In the genomic region with DNA sequence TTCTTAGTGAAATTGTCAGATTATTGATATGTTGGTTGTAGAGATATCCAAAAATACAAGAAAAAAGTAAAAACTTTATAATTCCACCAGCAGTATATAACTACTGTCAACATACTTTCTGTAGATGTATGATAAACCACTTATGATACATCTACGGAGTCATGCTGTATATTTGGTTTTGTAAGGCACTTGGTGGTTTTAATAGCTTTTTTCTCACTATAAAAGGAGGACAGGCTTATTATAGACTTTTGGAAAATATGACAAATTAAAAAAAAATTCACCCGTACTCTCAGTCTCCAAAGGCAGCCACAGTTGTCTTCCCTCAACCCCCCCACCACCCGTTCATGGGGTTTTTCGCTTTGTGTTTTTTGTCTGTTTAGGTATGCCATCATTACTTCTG, we compare ENCODE assay signal across 1 cellular context.
TF ChIP-seq lines count a peak whose summit lies in the region.

No MANE protein-coding gene starts in this region.

TF ChIP-seq in GM23338, 12 proteins besides CTCF, POLR2A, EP300 and RAD21 (continued from another document):
- TF ChIP-seq, protein P1, sequence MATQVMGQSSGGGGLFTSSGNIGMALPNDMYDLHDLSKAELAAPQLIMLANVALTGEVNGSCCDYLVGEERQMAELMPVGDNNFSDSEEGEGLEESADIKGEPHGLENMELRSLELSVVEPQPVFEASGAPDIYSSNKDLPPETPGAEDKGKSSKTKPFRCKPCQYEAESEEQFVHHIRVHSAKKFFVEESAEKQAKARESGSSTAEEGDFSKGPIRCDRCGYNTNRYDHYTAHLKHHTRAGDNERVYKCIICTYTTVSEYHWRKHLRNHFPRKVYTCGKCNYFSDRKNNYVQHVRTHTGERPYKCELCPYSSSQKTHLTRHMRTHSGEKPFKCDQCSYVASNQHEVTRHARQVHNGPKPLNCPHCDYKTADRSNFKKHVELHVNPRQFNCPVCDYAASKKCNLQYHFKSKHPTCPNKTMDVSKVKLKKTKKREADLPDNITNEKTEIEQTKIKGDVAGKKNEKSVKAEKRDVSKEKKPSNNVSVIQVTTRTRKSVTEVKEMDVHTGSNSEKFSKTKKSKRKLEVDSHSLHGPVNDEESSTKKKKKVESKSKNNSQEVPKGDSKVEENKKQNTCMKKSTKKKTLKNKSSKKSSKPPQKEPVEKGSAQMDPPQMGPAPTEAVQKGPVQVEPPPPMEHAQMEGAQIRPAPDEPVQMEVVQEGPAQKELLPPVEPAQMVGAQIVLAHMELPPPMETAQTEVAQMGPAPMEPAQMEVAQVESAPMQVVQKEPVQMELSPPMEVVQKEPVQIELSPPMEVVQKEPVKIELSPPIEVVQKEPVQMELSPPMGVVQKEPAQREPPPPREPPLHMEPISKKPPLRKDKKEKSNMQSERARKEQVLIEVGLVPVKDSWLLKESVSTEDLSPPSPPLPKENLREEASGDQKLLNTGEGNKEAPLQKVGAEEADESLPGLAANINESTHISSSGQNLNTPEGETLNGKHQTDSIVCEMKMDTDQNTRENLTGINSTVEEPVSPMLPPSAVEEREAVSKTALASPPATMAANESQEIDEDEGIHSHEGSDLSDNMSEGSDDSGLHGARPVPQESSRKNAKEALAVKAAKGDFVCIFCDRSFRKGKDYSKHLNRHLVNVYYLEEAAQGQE (IDR thresholded peaks at IDR 0.05; ENCODE audit: unreplicated experiment) = no peak
